8 cellular contexts compared by ENCODE assay signal in genomic region chr4:84964995-84965557, GRCh38. TPM values are rescaled to one million over a fixed set of nuclear protein-coding genes. Genes with fewer than 3 reads are reported as not detected.
A peak's percentile ranks its signal among the peaks of the same experiment; 100 is the strongest.
DNase-seq lines count a peak whose midpoint lies in the region; ATAC-seq and TF ChIP-seq lines count a peak whose summit lies in the region.

No MANE protein-coding gene starts in this region.

- intact Hi-C loops in PC-3 (cut with micrococcal nuclease), result loop anchor here (5.0 to 10.0 kb wide), 2 partner anchors 50 to 163 kb away; no protein-coding TSS in a partner anchor

- H3K79me2 ChIP-seq in PC-3 (ENCODE audit: low read length), result peaks cover 59% of the 10 kb centered on the region

- H3K23ac ChIP-seq in neuronal stem cell (ENCODE audit: low read depth, low read length, poor library complexity), result no peak overlapping the region

- peak overlapping the region; percentile 75; the same call in 1 of the 2 replicates for H2AFZ ChIP-seq in PC-3 (ENCODE audit: low read length)
- H2AFZ ChIP-seq in neuronal stem cell (ENCODE audit: low read length), result peak overlapping the region; percentile 86

- H3K9me3 ChIP-seq in BLaER1 (no peaks in the 10 kb centered on the region), PC-3 (ENCODE audit: low read length) (no peaks in the 10 kb centered on the region), neuronal stem cell (replicated peaks in 1 of 2; ENCODE audit: control insufficient read depth in 2 of 2, insufficient read depth in 1 of 2, low read depth in 1 of 2, low read length in 2 of 2) (peaks cover 0 to 5% of the 10 kb centered on the region in 2 donors)

- no peak overlapping the region for H2BK5ac ChIP-seq in neuronal stem cell (ENCODE audit: low read length)

- H3K36me3 ChIP-seq in BLaER1 (no peaks in the 10 kb centered on the region), PC-3 (ENCODE audit: low read depth, low read length) (no peaks in the 10 kb centered on the region), neuronal stem cell (replicated peaks in 1 of 2; ENCODE audit: control insufficient read depth in 2 of 2, insufficient read depth in 2 of 2, low read length in 2 of 2) (peaks cover 0 to 10% of the 10 kb centered on the region in 2 donors)

- H3K4me3 ChIP-seq in BLaER1 (peak overlapping the region; percentile 86), PC-3 (ENCODE audit: low read length) (peak overlapping the region; percentile 77), epithelial cell of proximal tubule (ENCODE audit: low read depth, low read length) (peak overlapping the region; percentile 81), neuronal stem cell (ENCODE audit: low read length in 2 of 2) (peak overlapping the region; percentile 79 to 99)

- no peak overlapping the region for H3K14ac ChIP-seq in neuronal stem cell (ENCODE audit: low read length)

- no peak overlapping the region for H2BK12ac ChIP-seq in neuronal stem cell (ENCODE audit: low read length)

- H4K91ac ChIP-seq in neuronal stem cell (ENCODE audit: low read depth, low read length, poor library complexity), result no peak overlapping the region

- DNase-seq in PC-3, result no peak
- no peak for DNase-seq in epithelial cell of proximal tubule (ENCODE audit: low read depth)
- DNase-seq in neuronal stem cell (ENCODE audit: low spot score), result no peak
- no peak for DNase-seq in NCI-H1436 treated with DMSO at 0.1 percent for 48 hours (lab: John Stamatoyannopoulos, UW)
- no peak for DNase-seq in putamen (ENCODE audit: low spot score)

- H4K20me1 ChIP-seq in BLaER1 (peaks cover 31% of the 10 kb centered on the region; the same call in 1 of the 2 replicates), PC-3 (ENCODE audit: low read length) (peaks cover 4% of the 10 kb centered on the region; the same call in 1 of the 2 replicates)

- H3K4ac ChIP-seq in neuronal stem cell (ENCODE audit: low read length), result no peak overlapping the region

- H3K4me1 ChIP-seq in BLaER1 (peaks cover 41% of the 10 kb centered on the region), PC-3 (ENCODE audit: insufficient read depth, low read length) (peaks cover 18% of the 10 kb centered on the region), neuronal stem cell (ENCODE audit: control insufficient read depth in 2 of 2, insufficient read depth in 1 of 2, low read depth in 1 of 2, low read length in 2 of 2) (peaks cover 4 to 16% of the 10 kb centered on the region in 2 donors)

- H3K27ac ChIP-seq in BLaER1 (peak overlapping the region; percentile 92; the same call in 1 of the 2 replicates), PC-3 (ENCODE audit: low read length) (no peak overlapping the region), neuronal stem cell (replicated peaks; ENCODE audit: low read length) (peak overlapping the region; percentile 22)

- no peaks in the 10 kb centered on the region for H3K27me3 ChIP-seq in BLaER1
- no peaks in the 10 kb centered on the region for H3K27me3 ChIP-seq in PC-3 (ENCODE audit: low read length)
- H3K27me3 ChIP-seq in neuronal stem cell (ENCODE audit: control insufficient read depth in 3 of 3, insufficient read depth in 3 of 3, low read depth in 1 of 3, low read length in 3 of 3), result no peaks in the 10 kb centered on the region

- ATAC-seq in PC-3, result no peak
- ATAC-seq in HG02852 (IDR thresholded peaks at IDR 0.05; ENCODE audit: unreplicated experiment), result no peak
- ATAC-seq in HG02571 (IDR thresholded peaks at IDR 0.05; ENCODE audit: unreplicated experiment), result no peak

- no peak overlapping the region for H4K8ac ChIP-seq in neuronal stem cell (ENCODE audit: low read depth, low read length)

- H3F3A ChIP-seq in PC-3 (ENCODE audit: low read length, unreplicated experiment), result no peaks in the 10 kb centered on the region

- H2AK5ac ChIP-seq in neuronal stem cell (ENCODE audit: low read depth, low read length), result no peak overlapping the region

- no peaks in the 10 kb centered on the region for H3K79me1 ChIP-seq in neuronal stem cell (ENCODE audit: low read depth, low read length)

- no peak for TF ChIP-seq CTCF in PC-3 (conservative IDR thresholded peaks at IDR 0.05; ENCODE audit: low read depth, low read length)
- TF ChIP-seq CTCF in epithelial cell of proximal tubule (conservative IDR thresholded peaks at IDR 0.05; ENCODE audit: low read depth, low read length), result no peak

- no peak overlapping the region for H2BK120ac ChIP-seq in neuronal stem cell (ENCODE audit: low read depth, low read length)

- POLR2A ChIA-PET in PC-3 (lab: Charles Lee; ENCODE audit: unreplicated experiment), result no interaction called here

- no peak overlapping the region for H3K18ac ChIP-seq in neuronal stem cell (ENCODE audit: low read length)

- H3K9me2 ChIP-seq in PC-3 (replicated peaks; ENCODE audit: low read length), result no peaks in the 10 kb centered on the region

- H2BK15ac ChIP-seq in neuronal stem cell (ENCODE audit: low read length), result no peak overlapping the region

- BruUV-seq in PC-3 (replicated peaks; lab: Mats Ljungman, UMichigan), result TSS peak; percentile 43

- H3K9ac ChIP-seq in BLaER1 (peak overlapping the region; percentile 88), PC-3 (ENCODE audit: low read length) (peak overlapping the region; percentile 70), neuronal stem cell (ENCODE audit: low read depth, low read length, poor library complexity) (peak overlapping the region; percentile 85)

- H3K4me2 ChIP-seq in BLaER1 (peak overlapping the region; percentile 86), PC-3 (ENCODE audit: low read length) (peak overlapping the region; percentile 83), neuronal stem cell (ENCODE audit: insufficient read depth, low read length, poor library complexity, severe bottlenecking) (peak overlapping the region; percentile 46)

- CTCF ChIA-PET in PC-3 (lab: Charles Lee), result no interaction called here

- no CpG with 5 or more reads among the region's 6 CpGs for WGBS in neuronal stem cell (ENCODE audit: extremely low coverage in 2 of 2, insufficient read length in 2 of 2, insufficient replicate concordance in 1 of 2), 2 donors

RNA-seq across cellular contexts. Expression of gene WDFY3, which starts 1.4 kb away (rescaled TPM):
- 23.1 and 38.2 TPM in 2 replicates for total RNA-seq in PC-3 (2014; rRNA removed)
- total RNA-seq in epithelial cell of proximal tubule, result 23.6 and 35.1 TPM in 2 replicates
- 13.0 TPM for polyA plus RNA-seq in neuronal stem cell (2013, experiment 1 of 2)
- 13.3 TPM for polyA plus RNA-seq in neuronal stem cell (2013, experiment 2 of 2)
